16 cellular contexts compared by ENCODE assay signal in the genomic region with DNA sequence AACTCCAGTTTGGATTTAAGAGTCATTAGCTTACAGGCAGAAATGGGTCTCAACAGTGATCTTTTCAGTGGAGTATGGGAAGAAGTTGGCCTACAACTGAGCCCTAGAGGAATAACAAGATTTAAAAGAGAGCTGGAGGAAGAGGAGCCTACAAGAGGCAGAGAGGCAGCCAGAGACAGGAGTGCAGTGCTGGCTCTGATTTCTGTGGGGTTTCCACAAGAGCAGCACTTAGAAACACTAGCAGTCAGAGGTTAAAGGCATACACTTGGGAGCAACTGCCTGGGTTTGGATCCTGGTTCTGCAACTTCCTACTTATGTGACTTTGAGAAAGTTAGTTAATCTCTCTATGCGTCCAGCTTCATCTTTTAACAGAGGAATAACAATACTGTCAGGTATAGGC. TPM values are rescaled to one million over a fixed set of nuclear protein-coding genes. Genes with fewer than 3 reads are reported as not detected.
DNase-seq lines count a peak whose midpoint lies in the region; ATAC-seq and TF ChIP-seq lines count a peak whose summit lies in the region.
"Had no signal": no experiment of that assay in that cellular context is flagged by ENCODE, and none has a peak within 500 bp of the region (broad histone marks: within the 10 kb centered on the region; RNA-seq: fewer than 3 reads in every experiment).

No MANE protein-coding gene starts in this region.

- no peak overlapping the region for H3K4me3 ChIP-seq in SK-N-MC
- no peak overlapping the region for H3K4me3 ChIP-seq in stomach smooth muscle (ENCODE audit: low read length in 2 of 2)
- H3K4me3 ChIP-seq: GM23248 had no signal

- H3K27me3 Mint-ChIP-seq in HFFc6 (ENCODE audit: insufficient read depth) (peaks cover 10% of the 10 kb centered on the region), mesothelial cell of epicardium (ENCODE audit: low read depth) (peaks cover 9% of the 10 kb centered on the region)

- H3K9me3 Mint-ChIP-seq in HFFc6: no peaks in the 10 kb centered on the region
- peaks cover 7% of the 10 kb centered on the region for H3K9me3 Mint-ChIP-seq in mesothelial cell of epicardium
- H3K9me3 Mint-ChIP-seq: CD4-positive, alpha-beta memory T cell; H9 had no signal

- H3K36me3 ChIP-seq in SK-N-MC (ENCODE audit: insufficient read depth, low read length): no peaks in the 10 kb centered on the region; the same call in 1 of the 2 replicates
- peaks cover 7% of the 10 kb centered on the region in 2 donors for H3K36me3 ChIP-seq in stomach smooth muscle (ENCODE audit: control insufficient read depth in 2 of 2, insufficient read depth in 2 of 2, low read length in 2 of 2)

- no peaks in the 10 kb centered on the region for H3K9me3 ChIP-seq in SK-N-MC (ENCODE audit: low read depth, low read length)
- H3K9me3 ChIP-seq in stomach smooth muscle (ENCODE audit: control insufficient read depth in 2 of 2, low read length in 2 of 2): no peaks in the 10 kb centered on the region
- H3K9me3 ChIP-seq: BE2C had no signal

- H3K4me3 Mint-ChIP-seq in HFFc6 (no peak overlapping the region), mesothelial cell of epicardium (no peak overlapping the region)
- H3K4me3 Mint-ChIP-seq: CD4-positive, alpha-beta memory T cell; H9 had no signal

- H3K27ac Mint-ChIP-seq in HFFc6 (peak overlapping the region; percentile 0; the same call in 1 of the 2 replicates), mesothelial cell of epicardium (peak overlapping the region; percentile 22)
- H3K27ac Mint-ChIP-seq: CD4-positive, alpha-beta memory T cell had no signal

- H3K4me1 ChIP-seq in stomach smooth muscle (ENCODE audit: control insufficient read depth, insufficient read depth, low read length): peaks cover 9% of the 10 kb centered on the region
- H3K4me1 ChIP-seq: BE2C had no signal

- H3K27me3 ChIP-seq in stomach smooth muscle (ENCODE audit: control insufficient read depth in 1 of 2, insufficient read depth in 2 of 2, low read length in 2 of 2): no peaks in the 10 kb centered on the region
- H3K27me3 ChIP-seq: BE2C had no signal

- ATAC-seq in GM18873 (IDR thresholded peaks at IDR 0.05; ENCODE audit: low FRiP score, unreplicated experiment): no peak
- ATAC-seq: HepG2 had no signal

- no peak for TF ChIP-seq CTCF in HFFc6 (IDR thresholded peaks at IDR 0.05)
- TF ChIP-seq CTCF in mesothelial cell of epicardium (IDR thresholded peaks at IDR 0.05; ENCODE audit: unreplicated experiment): no peak

- H3K36me3 Mint-ChIP-seq in HFFc6 (ENCODE audit: low read depth): peaks cover 41% of the 10 kb centered on the region
- peaks cover 36% of the 10 kb centered on the region for H3K36me3 Mint-ChIP-seq in mesothelial cell of epicardium
- H3K36me3 Mint-ChIP-seq: CD4-positive, alpha-beta memory T cell had no signal

- peaks cover 11% of the 10 kb centered on the region for H3K4me1 Mint-ChIP-seq in HFFc6 (ENCODE audit: low read depth)
- peaks cover 1% of the 10 kb centered on the region for H3K4me1 Mint-ChIP-seq in mesothelial cell of epicardium
- H3K4me1 Mint-ChIP-seq: CD4-positive, alpha-beta memory T cell had no signal

- H3K9ac ChIP-seq in SK-N-MC (ENCODE audit: insufficient read length) (no peak overlapping the region), stomach smooth muscle (ENCODE audit: low read length in 2 of 2) (no peak overlapping the region)
- H3K9ac ChIP-seq: GM23248 had no signal

- 0 out of 2 replicates have a peak overlapping the region, but pooled peaks have one; percentile 46 for H3K27ac ChIP-seq in SK-N-MC
- H3K27ac ChIP-seq in stomach smooth muscle (ENCODE audit: low read length): peak overlapping the region; percentile 11
- H3K27ac ChIP-seq: C4-2B, GM23248 had no signal

- DNase-seq in HFFc6 (no peak), SK-N-MC (ENCODE audit: low read depth, low spot score) (no peak), mesothelial cell of epicardium (ENCODE audit: low spot score in 2 of 2, unreplicated experiment in 2 of 2) (no peak), DMS153 treated with DMSO at 0.1 percent for 48 hours (lab: John Stamatoyannopoulos, UW; ENCODE audit: unreplicated experiment) (no peak), dedifferentiated amniotic fluid mesenchymal stem cell (ENCODE audit: extremely low spot score) (no peak), OCI-M2 (lab: John Stamatoyannopoulos, UW; ENCODE audit: unreplicated experiment) (no peak)
- DNase-seq: BE2C; CD4-positive, alpha-beta memory T cell; DMS153; GF-D8; GM23248; H9 had no signal

RNA-seq across cellular contexts. Expression of a gene that starts 17.9 kb away (rescaled TPM):
- total RNA-seq in HFFc6 (2021; fragmentation: NEBNext Ultra II Directional; extraction: Animal tissue kit (Norgen Biotek cat#: 25700)): not detected
- total RNA-seq in mesothelial cell of epicardium: not detected in 3 replicates
- total RNA-seq: CD4-positive, alpha-beta memory T cell; GM23248; H9; HepG2 had no signal
